Comparison of ENCODE assay signal across 8 cellular contexts in genomic region chr1:36148821-36149236, GRCh38.
DNase-seq lines count a peak whose midpoint lies in the region; ATAC-seq lines count a peak whose summit lies in the region.

No MANE protein-coding gene starts in this region.

- peak overlapping the region; percentile 80 for H3K9ac ChIP-seq in HUES48 (ENCODE audit: low read depth, low read length)

- H3K36me3 ChIP-seq in HUES48 (ENCODE audit: control insufficient read depth, insufficient read depth, low read length): peaks cover 2% of the 10 kb centered on the region; the same call in 1 of the 2 replicates
- peaks cover 0 to 12% of the 10 kb centered on the region in 2 donors for H3K36me3 ChIP-seq in muscle layer of duodenum (ENCODE audit: control insufficient read depth in 1 of 2, insufficient read depth in 2 of 2, low read length in 2 of 2)

- peaks cover 14% of the 10 kb centered on the region for H3K36me3 Mint-ChIP-seq in central memory CD8-positive, alpha-beta T cell (ENCODE audit: insufficient read depth)

- H3K27ac Mint-ChIP-seq in central memory CD8-positive, alpha-beta T cell (ENCODE audit: low read depth): peak overlapping the region; percentile 99

- H3K27me3 Mint-ChIP-seq in central memory CD8-positive, alpha-beta T cell: no peaks in the 10 kb centered on the region

- no peaks in the 10 kb centered on the region for H3K9me3 Mint-ChIP-seq in central memory CD8-positive, alpha-beta T cell

- peak overlapping the region; percentile 90 for H3K27ac ChIP-seq in HUES48 (ENCODE audit: low read depth, low read length)
- peak overlapping the region; percentile 93 for H3K27ac ChIP-seq in muscle layer of duodenum (ENCODE audit: low read length)

- peaks cover 22% of the 10 kb centered on the region for H3K4me1 ChIP-seq in HUES48 (ENCODE audit: control insufficient read depth, insufficient read depth, low read length)
- peaks cover 18 to 37% of the 10 kb centered on the region in 2 donors for H3K4me1 ChIP-seq in muscle layer of duodenum (ENCODE audit: control insufficient read depth in 1 of 2, insufficient read depth in 2 of 2, low read length in 2 of 2)

- peaks cover 19% of the 10 kb centered on the region for H3K27me3 ChIP-seq in HUES48 (ENCODE audit: control insufficient read depth, insufficient read depth, low read length)
- no peaks in the 10 kb centered on the region for H3K27me3 ChIP-seq in muscle layer of duodenum (ENCODE audit: low read depth, low read length)

- ATAC-seq in central memory CD8-positive, alpha-beta T cell (replicated peaks; ENCODE audit: extremely low read depth, poor library complexity, severe bottlenecking): peak; percentile 17
- ATAC-seq in HG03196 (IDR thresholded peaks at IDR 0.05; ENCODE audit: unreplicated experiment): no peak
- ATAC-seq in GM19467 (IDR thresholded peaks at IDR 0.05; ENCODE audit: unreplicated experiment): no peak
- ATAC-seq in HG02852 (IDR thresholded peaks at IDR 0.05; ENCODE audit: unreplicated experiment): no peak

- H3K4me3 ChIP-seq in HUES48 (ENCODE audit: low read depth, low read length) (peak overlapping the region; percentile 81), muscle layer of duodenum (ENCODE audit: low read depth in 1 of 2, low read length in 2 of 2) (peak overlapping the region; percentile 86 to 97)

- H3K4me3 Mint-ChIP-seq in central memory CD8-positive, alpha-beta T cell: peak overlapping the region; percentile 100

- H3K9me3 ChIP-seq in HUES48 (ENCODE audit: control insufficient read depth, insufficient read depth, low read length): no peaks in the 10 kb centered on the region
- no peaks in the 10 kb centered on the region for H3K9me3 ChIP-seq in muscle layer of duodenum (ENCODE audit: control insufficient read depth in 1 of 2, low read length in 2 of 2)

- peaks cover 64% of the 10 kb centered on the region for H3K4me1 Mint-ChIP-seq in central memory CD8-positive, alpha-beta T cell

- peak; percentile 37 to 66 for DNase-seq in AML-193 (lab: John Stamatoyannopoulos, UW)
- no peak for DNase-seq in central memory CD8-positive, alpha-beta T cell (ENCODE audit: low spot score in 2 of 2)
- DNase-seq in NCI-H2171 treated with DMSO at 0.1 percent for 48 hours (lab: John Stamatoyannopoulos, UW): no peak

Comparison
In these comparisons a context has a peak if more than half of its experiments do, and no peak if none do; other contexts are left out.
1. DNase-seq: peak in AML-193 (2 of 2); none in central memory CD8-positive, alpha-beta T cell (0 of 2) and NCI-H2171 treated with DMSO at 0.1 percent for 48 hours (single experiment).